In genomic region chr9:109989296-109989695, GRCh38 we compare ENCODE assay signal across 26 cellular contexts.
DNase-seq lines count a peak whose midpoint lies in the region; ATAC-seq and TF ChIP-seq lines count a peak whose summit lies in the region.
"Had no signal": no experiment of that assay in that cellular context is flagged by ENCODE, and none has a peak within 500 bp of the region (broad histone marks: within the 10 kb centered on the region; RNA-seq: fewer than 3 reads in every experiment).

No MANE protein-coding gene starts in this region.

- no peak overlapping the region for H3K4me3 Mint-ChIP-seq in neural progenitor cell
- H3K4me3 Mint-ChIP-seq: activated naive CD4-positive, alpha-beta T cell treated with anti-CD3 and anti-CD28 coated beads, Interleukin-2, amount 50 U/mL, for 24 hours; activated T-helper 17 cell treated with anti-CD3 and anti-CD28 coated beads, Interleukin-2, amount 50 U/mL, for 72 hours; CD4-positive, alpha-beta T cell; neural crest cell had no signal

- peaks cover 0 to 7% of the 10 kb centered on the region in 2 experiments; a peak in 2 of 4 replicates for H3K4me1 ChIP-seq in SK-N-SH (ENCODE audit: control insufficient read depth in 1 of 2, insufficient read depth in 2 of 2, low read depth in 1 of 2, low read length in 1 of 2)
- no peaks in the 10 kb centered on the region for H3K4me1 ChIP-seq in neural progenitor cell
- H3K4me1 ChIP-seq: prostate gland, testis had no signal

- WGBS in SK-N-SH (ENCODE audit: low lambda C conversion rate): 75% methylated on average over 3 of the region's 3 CpGs

- H3K9me2 ChIP-seq in SK-N-SH: no peaks in the 10 kb centered on the region

- POLR2A ChIA-PET in SK-N-SH (lab: Yijun Ruan, JAX): no interaction called here

- H3K36me3 Mint-ChIP-seq in neural progenitor cell: peaks cover 3% of the 10 kb centered on the region

- H2AFZ ChIP-seq in SK-N-SH (ENCODE audit: low read depth) (no peak overlapping the region), neural progenitor cell (replicated peaks) (no peak overlapping the region)

- H3K9ac ChIP-seq in SK-N-SH (no peak overlapping the region), neural progenitor cell (no peak overlapping the region)

- H3K4me1 Mint-ChIP-seq in neural progenitor cell: peaks cover 2% of the 10 kb centered on the region
- H3K4me1 Mint-ChIP-seq: activated naive CD4-positive, alpha-beta T cell treated with anti-CD3 and anti-CD28 coated beads, Interleukin-2, amount 50 U/mL, for 24 hours; activated T-helper 17 cell treated with anti-CD3 and anti-CD28 coated beads, Interleukin-2, amount 50 U/mL, for 72 hours; neural crest cell had no signal

- H4K20me1 ChIP-seq in SK-N-SH (ENCODE audit: insufficient read depth) (no peaks in the 10 kb centered on the region), neural progenitor cell (ENCODE audit: low read depth) (no peaks in the 10 kb centered on the region)

- TF ChIP-seq EP300 in SK-N-SH (IDR thresholded peaks at IDR 0.05; ENCODE audit: borderline replicate concordance in 1 of 2, low read depth in 1 of 2, low read length in 1 of 2): no peak

- TF ChIP-seq CTCF in SK-N-SH (IDR thresholded peaks at IDR 0.05): no peak
- no peak for TF ChIP-seq CTCF in neural progenitor cell (IDR thresholded peaks at IDR 0.05)

- peaks cover 2% of the 10 kb centered on the region for H3K27me3 Mint-ChIP-seq in neural progenitor cell (ENCODE audit: insufficient read depth, low read depth)
- H3K27me3 Mint-ChIP-seq: activated naive CD4-positive, alpha-beta T cell treated with anti-CD3 and anti-CD28 coated beads, Interleukin-2, amount 50 U/mL, for 24 hours; activated T-helper 17 cell treated with anti-CD3 and anti-CD28 coated beads, Interleukin-2, amount 50 U/mL, for 72 hours; CD4-positive, alpha-beta T cell had no signal

- H3K36me3 ChIP-seq in SK-N-SH (replicated peaks in 1 of 2; ENCODE audit: control insufficient read depth in 1 of 2, insufficient read depth in 2 of 2, low read length in 1 of 2): peaks cover 0 to 6% of the 10 kb centered on the region in 2 experiments
- H3K36me3 ChIP-seq in neural progenitor cell: no peaks in the 10 kb centered on the region
- H3K36me3 ChIP-seq: heart left ventricle, prostate gland had no signal

- H3K4me3 ChIP-seq in SK-N-SH (ENCODE audit: low read depth in 2 of 2, low read length in 1 of 2) (no peak overlapping the region), neural progenitor cell (no peak overlapping the region)
- H3K4me3 ChIP-seq: heart left ventricle, prostate gland, testis had no signal

- ATAC-seq in SK-N-SH treated with all-trans-retinoic acid at 6 μM for 48 hours (no peak), HG02840 (IDR thresholded peaks at IDR 0.05; ENCODE audit: low FRiP score, unreplicated experiment) (no peak)
- ATAC-seq: activated T-helper 17 cell treated with anti-CD3 and anti-CD28 coated beads, Interleukin-2, amount 50 U/mL, for 72 hours; heart left ventricle had no signal

- TF ChIP-seq RAD21 in SK-N-SH (IDR thresholded peaks at IDR 0.05; ENCODE audit: low read length): no peak

- H3F3A ChIP-seq in SK-N-SH (replicated peaks; ENCODE audit: insufficient read depth): peaks cover 28% of the 10 kb centered on the region
- H3F3A ChIP-seq in neural progenitor cell (ENCODE audit: low read depth): no peaks in the 10 kb centered on the region

- H3K9me3 Mint-ChIP-seq in neural progenitor cell: peaks cover 8% of the 10 kb centered on the region

- H3K4me2 ChIP-seq in SK-N-SH (no peak overlapping the region), neural progenitor cell (no peak overlapping the region)

- H3K27ac ChIP-seq in SK-N-SH (ENCODE audit: low read depth in 2 of 2, low read length in 1 of 2) (peak overlapping the region in 1 of 2 experiments; percentile 97; a peak in 2 of 4 replicates), neural progenitor cell (no peak overlapping the region)
- H3K27ac ChIP-seq: 22Rv1, heart left ventricle, prostate gland, testis had no signal

- peaks cover 8% of the 10 kb centered on the region for H3K79me2 ChIP-seq in SK-N-SH (ENCODE audit: insufficient read depth)
- no peaks in the 10 kb centered on the region for H3K79me2 ChIP-seq in neural progenitor cell (ENCODE audit: low read depth)

- DNase-seq in SK-N-SH (no peak), astrocyte of the hippocampus (ENCODE audit: low read depth, low spot score) (peak; percentile 58), glomerular visceral epithelial cell (ENCODE audit: extremely low spot score) (peak; percentile 36), ecto neural progenitor cell (ENCODE audit: low spot score) (no peak), neural progenitor cell (ENCODE audit: low spot score) (no peak)
- DNase-seq in stimulated activated CD4-positive, alpha-beta T cell treated with anti-CD3 and anti-CD28 coated beads, Interleukin-12 subunit alpha, Interleukin-12 subunit beta, amount 100 ng/mL, for 4 hours: no peak
- DNase-seq: activated CD4-positive, alpha-beta T cell treated with anti-CD3 and anti-CD28 coated beads, Interleukin-2, amount 50 U/mL, for 48 hours; AML-193; aorta; CD4-positive, alpha-beta T cell; cerebellar nuclear complex; heart left ventricle; KBM-7; NCI-H1417 treated with DMSO at 0.1 percent for 48 hours; NCI-H2081; NCI-H748 treated with DMSO at 0.1 percent for 48 hours; RPMI8226; stimulated activated naive CD4-positive, alpha-beta T cell treated with Interleukin-2 at 50 U/mL for 16 hours; testis had no signal

- H3K27ac Mint-ChIP-seq in neural progenitor cell: no peak overlapping the region
- H3K27ac Mint-ChIP-seq: activated naive CD4-positive, alpha-beta T cell treated with anti-CD3 and anti-CD28 coated beads, Interleukin-2, amount 50 U/mL, for 24 hours; activated T-helper 17 cell treated with anti-CD3 and anti-CD28 coated beads, Interleukin-2, amount 50 U/mL, for 72 hours; CD4-positive, alpha-beta T cell had no signal

- H3K9me3 ChIP-seq in SK-N-SH: no peaks in the 10 kb centered on the region
- no peaks in the 10 kb centered on the region for H3K9me3 ChIP-seq in neural progenitor cell (ENCODE audit: low read depth)
- H3K9me3 ChIP-seq: prostate gland, testis had no signal

- H3K27me3 ChIP-seq in SK-N-SH (ENCODE audit: insufficient read depth) (no peaks in the 10 kb centered on the region), neural progenitor cell (no peaks in the 10 kb centered on the region)
- H3K27me3 ChIP-seq: heart left ventricle, testis had no signal

- CTCF ChIA-PET in SK-N-SH (lab: Yijun Ruan, JAX): no interaction called here

TF ChIP-seq in SK-N-SH, 30 proteins besides CTCF, POLR2A, EP300 and RAD21:
- TF ChIP-seq PBX3 (IDR thresholded peaks at IDR 0.05): 0 out of 2 replicates have a peak, but pooled peaks have one; percentile 13
- peak; percentile 22; the same call in 1 of the 2 replicates for TF ChIP-seq TCF12 (IDR thresholded peaks at IDR 0.05)
- no peak for TF ChIP-seq ELF1 (IDR thresholded peaks at IDR 0.05)
TF ChIP-seq in SK-N-SH: peak in this region for 2.

TF ChIP-seq in SK-N-SH treated with all-trans-retinoic acid at 6 μM for 48 hours, 23 proteins besides CTCF, POLR2A, EP300 and RAD21 (continues in another document):
- TF ChIP-seq TCF4 (CRISPR knock-in tag; IDR thresholded peaks at IDR 0.05; ENCODE audit: borderline replicate concordance): no peak
- TF ChIP-seq ZNF565 (CRISPR knock-in tag; conservative IDR thresholded peaks at IDR 0.05; ENCODE audit: low read depth): no peak
- no peak for TF ChIP-seq TSHZ2 (CRISPR knock-in tag; IDR thresholded peaks at IDR 0.05)
- no peak for TF ChIP-seq ZC3H10 (CRISPR knock-in tag; IDR thresholded peaks at IDR 0.05)
- TF ChIP-seq TOX (CRISPR knock-in tag; IDR thresholded peaks at IDR 0.05; ENCODE audit: borderline replicate concordance): no peak
- TF ChIP-seq POU6F1 (CRISPR knock-in tag; IDR thresholded peaks at IDR 0.05; ENCODE audit: borderline replicate concordance, low read depth): no peak
- TF ChIP-seq PPARA (CRISPR knock-in tag; IDR thresholded peaks at IDR 0.05; ENCODE audit: borderline replicate concordance): no peak
- TF ChIP-seq OSR1 (CRISPR knock-in tag; IDR thresholded peaks at IDR 0.05): no peak
- TF ChIP-seq ISL1 (CRISPR knock-in tag; IDR thresholded peaks at IDR 0.05): no peak
- no peak for TF ChIP-seq RARB (CRISPR knock-in tag; IDR thresholded peaks at IDR 0.05)

Comparison
In these comparisons a context has a peak if more than half of its experiments do, and no peak if none do; other contexts are left out.
1. DNase-seq: peak in astrocyte of the hippocampus (single experiment) and glomerular visceral epithelial cell (single experiment); none in SK-N-SH (single experiment), stimulated activated CD4-positive, alpha-beta T cell treated with anti-CD3 and anti-CD28 coated beads, Interleukin-12 subunit alpha, Interleukin-12 subunit beta, amount 100 ng/mL, for 4 hours (single experiment), ecto neural progenitor cell (single experiment) and neural progenitor cell (single experiment).